Comparison of ENCODE assay signal across 1 cellular context in the genomic region with DNA sequence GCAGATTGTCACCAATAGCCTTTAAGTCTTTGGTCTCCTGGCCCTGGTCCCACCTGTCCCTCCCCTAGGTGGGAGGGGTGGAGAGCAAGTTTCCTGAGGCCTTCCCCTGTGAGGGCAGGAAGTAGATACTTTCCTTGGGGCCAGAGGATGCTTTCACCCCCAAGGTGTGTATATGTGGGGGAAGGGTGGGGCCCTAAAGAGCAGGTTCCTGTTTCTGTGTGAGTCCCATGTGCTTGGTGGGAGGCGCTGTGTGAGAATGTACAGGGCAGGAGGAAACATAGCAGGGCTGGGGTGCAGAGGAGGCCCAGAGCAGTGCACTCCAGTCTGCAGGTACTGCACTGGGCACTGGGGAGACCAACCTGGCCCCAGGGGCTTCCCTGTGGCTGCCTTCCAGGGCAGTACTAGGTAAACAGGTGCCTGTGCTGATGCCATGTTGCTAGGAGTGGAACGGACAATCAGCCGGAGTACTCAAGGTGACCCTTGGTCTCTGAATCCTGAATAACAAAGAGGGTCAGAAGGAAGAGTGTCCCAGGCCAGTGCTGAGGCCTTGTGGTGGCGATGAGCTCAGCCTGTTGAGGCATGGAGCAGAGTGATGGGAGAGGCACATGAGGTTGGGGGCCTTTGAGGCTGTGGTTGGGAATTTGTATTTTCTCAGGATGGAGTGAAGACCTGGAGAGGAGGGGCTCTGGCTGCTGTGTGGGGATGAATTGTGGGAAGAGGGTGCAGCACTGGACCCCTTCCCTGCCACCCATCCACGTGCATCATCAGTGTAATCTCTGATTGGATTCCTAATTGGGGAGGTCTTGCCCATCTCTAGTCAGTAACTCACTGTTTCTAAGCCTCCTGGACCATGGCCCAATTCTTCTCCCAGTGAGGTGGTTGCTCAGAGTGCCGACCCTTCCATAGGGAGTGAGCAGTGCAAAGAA.
TF ChIP-seq lines count a peak whose summit lies in the region.

No MANE protein-coding gene starts in this region.

TF ChIP-seq in HCT116, 20 proteins besides CTCF, POLR2A, EP300 and RAD21 (continued from another document):
- TF ChIP-seq YY1 (IDR thresholded peaks at IDR 0.05; ENCODE audit: extremely low read depth, insufficient replicate concordance, low read depth, low read length) = no peak
- TF ChIP-seq SP1 (IDR thresholded peaks at IDR 0.05; ENCODE audit: low read depth) = no peak
- no peak for TF ChIP-seq POLR2AphosphoS5 (IDR thresholded peaks at IDR 0.05; ENCODE audit: low read depth, low read length)
- TF ChIP-seq CBX3 (IDR thresholded peaks at IDR 0.05; ENCODE audit: low read depth) = no peak
- TF ChIP-seq SRF (IDR thresholded peaks at IDR 0.05; ENCODE audit: low read depth) = no peak
- TF ChIP-seq, protein P1, sequence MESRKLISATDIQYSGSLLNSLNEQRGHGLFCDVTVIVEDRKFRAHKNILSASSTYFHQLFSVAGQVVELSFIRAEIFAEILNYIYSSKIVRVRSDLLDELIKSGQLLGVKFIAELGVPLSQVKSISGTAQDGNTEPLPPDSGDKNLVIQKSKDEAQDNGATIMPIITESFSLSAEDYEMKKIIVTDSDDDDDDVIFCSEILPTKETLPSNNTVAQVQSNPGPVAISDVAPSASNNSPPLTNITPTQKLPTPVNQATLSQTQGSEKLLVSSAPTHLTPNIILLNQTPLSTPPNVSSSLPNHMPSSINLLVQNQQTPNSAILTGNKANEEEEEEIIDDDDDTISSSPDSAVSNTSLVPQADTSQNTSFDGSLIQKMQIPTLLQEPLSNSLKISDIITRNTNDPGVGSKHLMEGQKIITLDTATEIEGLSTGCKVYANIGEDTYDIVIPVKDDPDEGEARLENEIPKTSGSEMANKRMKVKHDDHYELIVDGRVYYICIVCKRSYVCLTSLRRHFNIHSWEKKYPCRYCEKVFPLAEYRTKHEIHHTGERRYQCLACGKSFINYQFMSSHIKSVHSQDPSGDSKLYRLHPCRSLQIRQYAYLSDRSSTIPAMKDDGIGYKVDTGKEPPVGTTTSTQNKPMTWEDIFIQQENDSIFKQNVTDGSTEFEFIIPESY (IDR thresholded peaks at IDR 0.05; ENCODE audit: extremely low read depth, insufficient replicate concordance, low read length) = no peak
